Comparison of ENCODE assay signal across 25 cellular contexts in genomic region chr11:102486584-102486983, GRCh38. TPM values are rescaled to one million over a fixed set of nuclear protein-coding genes. Genes with fewer than 3 reads are reported as not detected.
"Had no signal": no experiment of that assay in that cellular context is flagged by ENCODE, and none has a peak within 500 bp of the region (broad histone marks: within the 10 kb centered on the region; RNA-seq: fewer than 3 reads in every experiment).

No MANE protein-coding gene starts in this region.

- H3K9me3 ChIP-seq: MG63, Peyer's patch, SJSA1 had no signal

- ATAC-seq: PC-3 had no signal

- H3K36me3 ChIP-seq: MG63, Peyer's patch, SJSA1 had no signal

- H3K27me3 ChIP-seq: MG63, Peyer's patch, SJSA1 had no signal

- H3K4me3 ChIP-seq: MG63, Peyer's patch, SJSA1, SK-N-MC had no signal

- H3K27ac ChIP-seq: Peyer's patch, SJSA1, SK-N-MC had no signal

- H3K4me1 ChIP-seq: Peyer's patch, SJSA1 had no signal

- DNase-seq: Karpas-422; KG1; MG63; NCI-H1092; NCI-H1105 treated with DMSO at 0.1 percent for 48 hours; NCI-H1417 treated with DMSO at 0.1 percent for 48 hours; NCI-H146; NCI-H1694 treated with DMSO at 0.1 percent for 48 hours; NCI-H1930; NCI-H2081; NCI-H2107; NCI-H2227 treated with DMSO at 0.1 percent for 48 hours; NCI-H524; NCI-H526 treated with DMSO at 0.1 percent for 48 hours; NCI-H748 treated with DMSO at 0.1 percent for 48 hours; NK-92 treated with Interleukin-12 subunit alpha and Interleukin-12 subunit beta, amount 100 ng/mL, for 24 hours; PC-3; Peyer's patch; Right ventricle myocardium superior; SIG-M5 had no signal

RNA-seq across cellular contexts. Expression of gene MMP7, which starts 44.0 kb away (rescaled TPM):
- total RNA-seq: HT1080, OCI-LY7, Right ventricle myocardium superior, RPMI7951 had no signal
